Comparison of ENCODE assay signal across 20 cellular contexts in the genomic region with DNA sequence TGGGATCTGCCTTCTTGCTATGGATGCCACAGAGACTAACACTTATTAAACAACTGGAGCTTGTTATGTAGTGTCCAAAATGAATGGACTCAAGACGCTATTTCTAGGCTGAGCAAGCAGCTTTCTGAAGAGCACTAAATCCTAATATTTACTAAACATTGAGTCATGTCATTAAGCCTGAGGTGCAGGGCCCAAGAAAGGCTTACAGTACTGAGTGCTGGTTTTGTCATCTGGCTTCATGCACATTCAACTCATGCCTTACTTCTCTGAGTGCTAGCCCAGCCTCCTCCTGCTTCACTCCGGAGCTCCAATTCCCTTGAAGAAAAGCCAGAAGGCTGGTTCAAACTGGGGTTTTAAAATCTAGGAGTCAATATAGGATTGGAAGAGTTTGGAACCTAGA.
A peak's percentile ranks its signal among the peaks of the same experiment; 100 is the strongest.
DNase-seq lines count a peak whose midpoint lies in the region; ATAC-seq, FAIRE-seq and TF ChIP-seq lines count a peak whose summit lies in the region.
"Had no signal": no experiment of that assay in that cellular context is flagged by ENCODE, and none has a peak within 500 bp of the region (broad histone marks: within the 10 kb centered on the region; RNA-seq: fewer than 3 reads in every experiment).

No MANE protein-coding gene starts in this region.

- DNase-seq in GM23248, result peak; percentile 64
- peak; percentile 43 for DNase-seq in bronchial epithelial cell (ENCODE audit: low read depth)
- DNase-seq in hepatocyte (ENCODE audit: low spot score), result peak; percentile 7
- DNase-seq in medulla oblongata (ENCODE audit: extremely low spot score), result no peak
- no peak for DNase-seq in right atrium auricular region (ENCODE audit: low spot score)
- no peak for DNase-seq in RPMI8226
- DNase-seq: C1 segment of cervical spinal cord; DND-41; Karpas-422; NCI-H1105; NCI-H187; NCI-H69; NK-92 treated with Interleukin-12 subunit alpha and Interleukin-12 subunit beta, amount 100 ng/mL, for 24 hours; SW 1271 had no signal

- H3K79me2 ChIP-seq in GM23248 (ENCODE audit: insufficient read depth), result no peaks in the 10 kb centered on the region
- no peaks in the 10 kb centered on the region for H3K79me2 ChIP-seq in hepatocyte

- no peak for ATAC-seq in HG02981 (IDR thresholded peaks at IDR 0.05; ENCODE audit: unreplicated experiment)
- ATAC-seq: HCT116 had no signal

- H3K27ac ChIP-seq in GM23248, result no peak overlapping the region; the same call in 1 of the 2 replicates
- no peak overlapping the region for H3K27ac ChIP-seq in hepatocyte
- H3K27ac ChIP-seq in right atrium auricular region, result no peak overlapping the region
- H3K27ac ChIP-seq: SJSA1 had no signal

- H3K4me3 ChIP-seq in GM23248 (no peak overlapping the region), bronchial epithelial cell (ENCODE audit: low read depth, low read length) (no peak overlapping the region), hepatocyte (no peak overlapping the region), right atrium auricular region (no peak overlapping the region)
- H3K4me3 ChIP-seq: SJSA1 had no signal

- in situ Hi-C loops in GM23248 (cut with MboI), result no loop called here

- H3K36me3 ChIP-seq in GM23248 (ENCODE audit: low read depth) (no peaks in the 10 kb centered on the region), bronchial epithelial cell (ENCODE audit: control insufficient read depth, insufficient read depth, low read length) (no peaks in the 10 kb centered on the region), hepatocyte (replicated peaks; ENCODE audit: insufficient read depth, low read depth) (no peaks in the 10 kb centered on the region), right atrium auricular region (no peaks in the 10 kb centered on the region)
- H3K36me3 ChIP-seq: SJSA1 had no signal

- H3K4me1 ChIP-seq in GM23248 (ENCODE audit: insufficient read depth) (peaks cover 26% of the 10 kb centered on the region), hepatocyte (ENCODE audit: insufficient read depth) (no peaks in the 10 kb centered on the region), right atrium auricular region (no peaks in the 10 kb centered on the region)

- H3K4me2 ChIP-seq in GM23248 (ENCODE audit: unreplicated experiment) (no peak overlapping the region), hepatocyte (no peak overlapping the region)

- no peak for FAIRE-seq in bronchial epithelial cell (lab: Jason Lieb, UNC)
- FAIRE-seq: G401.6, GM12891, GM18507 had no signal

- no peak for TF ChIP-seq CTCF in bronchial epithelial cell (IDR thresholded peaks at IDR 0.05; ENCODE audit: insufficient read depth, low read length, severe bottlenecking)
- TF ChIP-seq CTCF in hepatocyte (IDR thresholded peaks at IDR 0.05; ENCODE audit: poor library complexity), result no peak
- no peak for TF ChIP-seq CTCF in right atrium auricular region (IDR thresholded peaks at IDR 0.05)

- WGBS in GM23248 (ENCODE audit: low coverage in 1 of 2, low lambda C conversion rate in 2 of 2, missing lambda C conversion rate in 2 of 2), 2 experiments, result 5 to 9% methylated on average over 2 of the region's 2 CpGs
- whole genome bisulfite sequencing in hepatocyte (ENCODE audit: low lambda C conversion rate, missing lambda C conversion rate), result 63% methylated on average over 2 of the region's 2 CpGs

- H4K20me1 ChIP-seq in GM23248 (ENCODE audit: insufficient read depth) (no peaks in the 10 kb centered on the region), hepatocyte (ENCODE audit: insufficient read depth, poor library complexity, severe bottlenecking) (no peaks in the 10 kb centered on the region)

- H3F3A ChIP-seq in GM23248 (ENCODE audit: insufficient read depth), result peaks cover 16% of the 10 kb centered on the region; the same call in 1 of the 2 replicates

- no peak overlapping the region for H3K9ac ChIP-seq in GM23248

- H2AFZ ChIP-seq in GM23248 (no peak overlapping the region), hepatocyte (no peak overlapping the region)

- no peaks in the 10 kb centered on the region for H3K9me3 ChIP-seq in GM23248 (ENCODE audit: low read depth)
- no peaks in the 10 kb centered on the region for H3K9me3 ChIP-seq in hepatocyte (ENCODE audit: low read depth)
- no peaks in the 10 kb centered on the region for H3K9me3 ChIP-seq in right atrium auricular region
- H3K9me3 ChIP-seq: SJSA1 had no signal

- H3K9me2 ChIP-seq in GM23248 (ENCODE audit: insufficient read depth) (no peaks in the 10 kb centered on the region), hepatocyte (replicated peaks; ENCODE audit: insufficient read depth) (no peaks in the 10 kb centered on the region)

- H3K27me3 ChIP-seq in GM23248 (replicated peaks; ENCODE audit: insufficient read depth) (no peaks in the 10 kb centered on the region), bronchial epithelial cell (ENCODE audit: control insufficient read depth, insufficient read depth, low read length) (peaks cover 1% of the 10 kb centered on the region), hepatocyte (no peaks in the 10 kb centered on the region), right atrium auricular region (no peaks in the 10 kb centered on the region)
- H3K27me3 ChIP-seq: SJSA1 had no signal

Comparison
In these comparisons a context has a peak if more than half of its experiments do, and no peak if none do; other contexts are left out.
1. DNase-seq: peak in GM23248 (single experiment), bronchial epithelial cell (single experiment) and hepatocyte (single experiment); none in medulla oblongata (single experiment), right atrium auricular region (single experiment) and RPMI8226 (single experiment).